8 cellular contexts compared by ENCODE assay signal in the genomic region with DNA sequence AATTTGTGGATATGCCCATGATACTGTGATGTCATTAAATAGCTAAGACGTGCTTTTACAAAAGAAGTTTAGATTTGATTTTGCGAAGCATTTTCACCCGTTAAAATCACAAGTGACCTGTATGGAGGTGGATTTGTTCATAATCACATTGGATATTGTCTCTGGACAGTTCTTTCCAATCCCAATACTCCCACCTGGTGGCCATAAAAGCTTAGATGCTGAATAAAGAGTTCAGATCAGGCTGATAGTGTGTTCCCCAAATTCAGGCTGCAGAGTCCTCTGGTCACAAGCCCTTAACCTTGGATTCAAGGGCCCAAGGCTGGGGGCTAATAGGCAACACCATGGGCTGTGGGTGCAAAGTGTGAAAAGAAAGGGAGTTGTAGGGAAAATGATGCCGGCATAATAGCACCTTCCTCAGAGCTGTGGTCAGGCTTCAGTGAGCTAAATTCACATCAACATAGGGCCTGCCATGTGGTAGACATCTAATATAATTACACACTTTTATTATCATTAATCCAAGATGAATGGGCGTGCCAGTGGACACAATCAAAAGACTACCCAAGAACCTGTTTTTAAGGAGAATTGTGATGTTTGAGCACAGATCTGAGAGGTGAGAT. TPM values are rescaled to one million over a fixed set of nuclear protein-coding genes. Genes with fewer than 3 reads are reported as not detected.
DNase-seq lines count a peak whose midpoint lies in the region; ATAC-seq and TF ChIP-seq lines count a peak whose summit lies in the region.

No MANE protein-coding gene starts in this region.

- no peaks in the 10 kb centered on the region for H3K9me3 Mint-ChIP-seq in stimulated activated effector memory CD8-positive, alpha-beta T cell treated with anti-CD3 and anti-CD28 coated beads, Interleukin-12 subunit alpha, Interleukin-12 subunit beta, amount 100 ng/mL, for 72 hours

- no peaks in the 10 kb centered on the region for H3K4me1 Mint-ChIP-seq in stimulated activated effector memory CD8-positive, alpha-beta T cell treated with anti-CD3 and anti-CD28 coated beads, Interleukin-12 subunit alpha, Interleukin-12 subunit beta, amount 100 ng/mL, for 72 hours

- H3K4me3 Mint-ChIP-seq in stimulated activated effector memory CD8-positive, alpha-beta T cell treated with anti-CD3 and anti-CD28 coated beads, Interleukin-12 subunit alpha, Interleukin-12 subunit beta, amount 100 ng/mL, for 72 hours, result no peak overlapping the region

- H3K27me3 ChIP-seq in WERI-Rb-1 (ENCODE audit: insufficient read depth, low read depth, severe bottlenecking) (no peaks in the 10 kb centered on the region), left ventricle myocardium inferior (ENCODE audit: low read depth) (no peaks in the 10 kb centered on the region)

- CTCF ChIA-PET in GM10248 (lab: Yijun Ruan, JAX), result interaction anchor here (0.9 to 3.5 kb wide), 6 partner anchors 11 to 366 kb away, joined by 3 to 21 read pairs (median 6); no protein-coding TSS in a partner anchor

- peaks cover 28% of the 10 kb centered on the region for H3K4me1 ChIP-seq in left ventricle myocardium inferior

- ATAC-seq in stimulated activated effector memory CD8-positive, alpha-beta T cell treated with anti-CD3 and anti-CD28 coated beads, Interleukin-12 subunit alpha, Interleukin-12 subunit beta, amount 100 ng/mL, for 72 hours, result peak; percentile 42
- no peak for ATAC-seq in HG03469 (IDR thresholded peaks at IDR 0.05; ENCODE audit: unreplicated experiment)

- POLR2A ChIA-PET in GM10248 (lab: Yijun Ruan, JAX), result no interaction called here

- intact Hi-C loops in left ventricle myocardium inferior (cut with micrococcal nuclease), result no loop called here

- no peaks in the 10 kb centered on the region for H3K36me3 Mint-ChIP-seq in stimulated activated effector memory CD8-positive, alpha-beta T cell treated with anti-CD3 and anti-CD28 coated beads, Interleukin-12 subunit alpha, Interleukin-12 subunit beta, amount 100 ng/mL, for 72 hours

- no peaks in the 10 kb centered on the region for H3K9me3 ChIP-seq in WERI-Rb-1 (ENCODE audit: severe bottlenecking)
- no peaks in the 10 kb centered on the region for H3K9me3 ChIP-seq in left ventricle myocardium inferior (replicated peaks)

- H3K4me3 ChIP-seq in LNCaP clone FGC (ENCODE audit: low read depth, low read length) (no peak overlapping the region), WERI-Rb-1 (ENCODE audit: low read depth, low read length) (no peak overlapping the region), left ventricle myocardium inferior (no peak overlapping the region)

- H3K27ac Mint-ChIP-seq in stimulated activated effector memory CD8-positive, alpha-beta T cell treated with anti-CD3 and anti-CD28 coated beads, Interleukin-12 subunit alpha, Interleukin-12 subunit beta, amount 100 ng/mL, for 72 hours, result no peak overlapping the region

- DNase-seq in Ammon's horn (ENCODE audit: low spot score) (peak; percentile 27), GM10248 (ENCODE audit: extremely low spot score) (peak; percentile 26), LNCaP clone FGC (ENCODE audit: low read depth) (no peak), WERI-Rb-1 (peak; percentile 67), left ventricle myocardium inferior (no peak), cerebellar nuclear complex (lab: John Stamatoyannopoulos, UW) (no peak)
- peak in 1 of 2 donors; percentile 21 for DNase-seq in stimulated activated effector memory CD8-positive, alpha-beta T cell treated with anti-CD3 and anti-CD28 coated beads, Interleukin-12 subunit alpha, Interleukin-12 subunit beta, amount 100 ng/mL, for 72 hours (ENCODE audit: low spot score in 2 of 2)

- H3K36me3 ChIP-seq in WERI-Rb-1, result no peaks in the 10 kb centered on the region
- H3K36me3 ChIP-seq in left ventricle myocardium inferior, result no peaks in the 10 kb centered on the region

- H3K27ac ChIP-seq in WERI-Rb-1 (no peak overlapping the region), left ventricle myocardium inferior (replicated peaks) (no peak overlapping the region)

- peak; percentile 9 for TF ChIP-seq CTCF in GM10248 (IDR thresholded peaks at IDR 0.05; ENCODE audit: control extremely low read depth, extremely low read depth, low read depth, missing control alignments)
- peak; percentile 66 for TF ChIP-seq CTCF in LNCaP clone FGC (IDR thresholded peaks at IDR 0.05; ENCODE audit: control insufficient read depth, extremely low read depth, insufficient read depth)
- TF ChIP-seq CTCF in WERI-Rb-1 (IDR thresholded peaks at IDR 0.05; ENCODE audit: low read depth, low read length), result peak; percentile 61
- TF ChIP-seq CTCF in left ventricle myocardium inferior (IDR thresholded peaks at IDR 0.05; ENCODE audit: borderline replicate concordance), result peak; percentile 58

RNA-seq across cellular contexts. Expression of a gene that starts 28.1 kb away (rescaled TPM):
- total RNA-seq in left ventricle myocardium inferior, result not detected

RNA-seq across cellular contexts. Expression of a gene that starts 40.1 kb away (rescaled TPM):
- total RNA-seq in left ventricle myocardium inferior, result 99.7 TPM

Comparison
In these comparisons a context has a peak if more than half of its experiments do, and no peak if none do; other contexts are left out.
1. DNase-seq: peak in Ammon's horn (single experiment), GM10248 (single experiment) and WERI-Rb-1 (single experiment); none in LNCaP clone FGC (single experiment), left ventricle myocardium inferior (single experiment) and cerebellar nuclear complex (0 of 2).
2. CTCF ChIP-seq: peak in every context shown above with its lines; median percentile 66 in LNCaP clone FGC; 61 in WERI-Rb-1; 58 in left ventricle myocardium inferior; 9 in GM10248.